In the genomic region with DNA sequence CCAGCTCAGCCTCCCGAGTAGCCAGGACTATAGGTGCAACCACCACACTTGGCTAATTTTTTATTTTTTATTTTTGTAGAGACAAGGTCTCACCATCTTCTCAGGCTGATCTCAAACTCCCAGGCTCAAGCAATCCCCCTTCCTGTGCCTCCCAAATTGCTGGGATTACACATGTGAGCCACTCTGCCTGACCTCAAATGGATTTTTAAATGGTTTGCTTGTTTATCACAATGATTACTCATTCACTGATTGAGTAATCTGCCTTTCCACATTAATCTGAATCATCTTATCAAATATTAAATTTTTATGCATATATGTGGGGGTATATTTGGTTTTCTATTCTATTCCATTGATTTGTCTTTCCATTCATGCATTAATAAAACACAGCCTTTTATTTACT, we compare ENCODE assay signal across 11 cellular contexts. TPM values are rescaled to one million over a fixed set of nuclear protein-coding genes. Genes with fewer than 3 reads are reported as not detected.
DNase-seq lines count a peak whose midpoint lies in the region; ATAC-seq and TF ChIP-seq lines count a peak whose summit lies in the region.
"Had no signal": no experiment of that assay in that cellular context is flagged by ENCODE, and none has a peak within 500 bp of the region (broad histone marks: within the 10 kb centered on the region; RNA-seq: fewer than 3 reads in every experiment).

No MANE protein-coding gene starts in this region.

- BruUV-seq in PC-9 (replicated peaks; lab: Mats Ljungman, UMichigan), result no TSS peak

- CTCF ChIA-PET in PC-9 (lab: Charles Lee), result no interaction called here

- H3K27me3 ChIP-seq in GM23248 (replicated peaks; ENCODE audit: insufficient read depth) (no peaks in the 10 kb centered on the region), PC-9 (ENCODE audit: insufficient read depth, low read depth) (no peaks in the 10 kb centered on the region), fibroblast of lung (ENCODE audit: control insufficient read depth, insufficient read depth, low read length) (no peaks in the 10 kb centered on the region)

- intact Hi-C loops in PC-9 (cut with micrococcal nuclease; ENCODE audit: unreplicated experiment), result no loop called here

- H3K9me2 ChIP-seq in GM23248 (ENCODE audit: insufficient read depth) (no peaks in the 10 kb centered on the region), PC-9 (ENCODE audit: insufficient read depth) (no peaks in the 10 kb centered on the region)

- TF ChIP-seq CTCF in PC-9 (conservative IDR thresholded peaks at IDR 0.05) (no peak), fibroblast of lung (conservative IDR thresholded peaks at IDR 0.05 in 1 of 2, IDR thresholded peaks at IDR 0.05 in 1 of 2; ENCODE audit: low read depth in 1 of 2, low read length in 2 of 2) (no peak)

- H3K9ac ChIP-seq in GM23248 (peak overlapping the region; percentile 8; the same call in 1 of the 2 replicates), fibroblast of lung (ENCODE audit: insufficient read depth, low read length) (no peak overlapping the region)

- no peak for ATAC-seq in HG02798 (IDR thresholded peaks at IDR 0.05; ENCODE audit: poor library complexity, unreplicated experiment)
- ATAC-seq: stimulated activated naive CD8-positive, alpha-beta T cell treated with anti-CD3 and anti-CD28 coated beads, Interleukin-15, amount 100 ng/mL, for 72 hours had no signal

- H3F3A ChIP-seq in GM23248 (ENCODE audit: insufficient read depth) (peaks cover 34% of the 10 kb centered on the region), PC-9 (ENCODE audit: insufficient read depth, low read depth) (peaks cover 4% of the 10 kb centered on the region)

- peak; percentile 86 for DNase-seq in GM23248
- DNase-seq in PC-9, result peak in 1 of 2 experiments; percentile 63
- peak; percentile 60 to 79 for DNase-seq in fibroblast of lung (ENCODE audit: low read depth in 2 of 2)
- peak; percentile 72 for DNase-seq in stromal cell of bone marrow (ENCODE audit: low read depth)
- DNase-seq in cortex of kidney (lab: John Stamatoyannopoulos, UW), result no peak
- no peak for DNase-seq in midbrain (lab: John Stamatoyannopoulos, UW)
- DNase-seq: Calu3; stimulated activated naive CD8-positive, alpha-beta T cell treated with anti-CD3 and anti-CD28 coated beads, Interleukin-15, amount 100 ng/mL, for 72 hours had no signal

- H4K20me1 ChIP-seq in GM23248 (ENCODE audit: insufficient read depth) (no peaks in the 10 kb centered on the region), PC-9 (ENCODE audit: insufficient read depth) (no peaks in the 10 kb centered on the region), fibroblast of lung (ENCODE audit: control insufficient read depth, extremely low read depth, insufficient read depth, low read length) (no peaks in the 10 kb centered on the region)

- H3K27ac ChIP-seq in GM23248, result peak overlapping the region; percentile 63
- H3K27ac ChIP-seq in PC-9, result 0 out of 2 replicates have a peak overlapping the region, but pooled peaks have one; percentile 13
- H3K27ac ChIP-seq in fibroblast of lung (ENCODE audit: insufficient read depth, low read length), result peak overlapping the region; percentile 51
- H3K27ac ChIP-seq: skin epidermis had no signal

- no peaks in the 10 kb centered on the region for H3K36me3 ChIP-seq in GM23248 (ENCODE audit: low read depth)
- H3K36me3 ChIP-seq in PC-9 (ENCODE audit: low read depth), result no peaks in the 10 kb centered on the region
- H3K36me3 ChIP-seq in fibroblast of lung (ENCODE audit: control insufficient read depth, insufficient read depth, low read length), result no peaks in the 10 kb centered on the region

- POLR2A ChIA-PET in PC-9 (lab: Charles Lee; ENCODE audit: unreplicated experiment), result no interaction called here

- H3K4me3 ChIP-seq in GM23248, result peak overlapping the region; percentile 24; the same call in 1 of the 2 replicates
- no peak overlapping the region for H3K4me3 ChIP-seq in PC-9
- H3K4me3 ChIP-seq in fibroblast of lung (replicated peaks in 1 of 4; ENCODE audit: control extremely low read depth in 1 of 4, insufficient read depth in 1 of 4, low read depth in 3 of 4, low read length in 4 of 4), result no peak overlapping the region
- H3K4me3 ChIP-seq: lung, skin epidermis had no signal

- WGBS in GM23248 (ENCODE audit: low coverage in 1 of 2, low lambda C conversion rate in 2 of 2, missing lambda C conversion rate in 2 of 2), 2 experiments, result 24 to 27% methylated on average over 1 of the region's 1 CpG

- in situ Hi-C loops in GM23248 (cut with MboI), result no loop called here

- peaks cover 30% of the 10 kb centered on the region for H3K4me1 ChIP-seq in GM23248 (ENCODE audit: insufficient read depth)
- H3K4me1 ChIP-seq in PC-9 (replicated peaks; ENCODE audit: insufficient read depth), result peaks cover 4% of the 10 kb centered on the region; the same call in 1 of the 2 replicates
- peaks cover 9% of the 10 kb centered on the region for H3K4me1 ChIP-seq in fibroblast of lung (ENCODE audit: control insufficient read depth, extremely low read depth, insufficient read depth, low read length)

- H3K79me2 ChIP-seq in GM23248 (ENCODE audit: insufficient read depth) (no peaks in the 10 kb centered on the region), PC-9 (ENCODE audit: low read depth) (no peaks in the 10 kb centered on the region), fibroblast of lung (ENCODE audit: control insufficient read depth, insufficient read depth, low read length) (no peaks in the 10 kb centered on the region)

- H2AFZ ChIP-seq in GM23248 (no peak overlapping the region), PC-9 (no peak overlapping the region), fibroblast of lung (ENCODE audit: low read length) (no peak overlapping the region)

- H3K4me2 ChIP-seq in GM23248 (ENCODE audit: unreplicated experiment) (peak overlapping the region; percentile 67), PC-9 (no peak overlapping the region), fibroblast of lung (ENCODE audit: extremely low read depth, insufficient read depth, low read length) (no peak overlapping the region)

- H3K9me3 ChIP-seq in GM23248 (ENCODE audit: low read depth), result no peaks in the 10 kb centered on the region
- no peaks in the 10 kb centered on the region for H3K9me3 ChIP-seq in PC-9 (ENCODE audit: insufficient read depth, low read depth)
- no peaks in the 10 kb centered on the region for H3K9me3 ChIP-seq in fibroblast of lung (ENCODE audit: control insufficient read depth, insufficient read depth, low read depth, low read length)

RNA-seq across cellular contexts. Expression of a gene that starts 9.4 kb away (rescaled TPM):
- not detected in 2 replicates for total RNA-seq in GM23248 (2014; rRNA removed; shearing (Covaris generic))
- polyA plus RNA-seq in GM23248 (2016; fragmentation: Nextera tagmentation; extraction: Ambion mirVana) (not detected in 2 replicates), fibroblast of lung (0.12 and 0.19 TPM in 2 replicates)
- total RNA-seq in PC-9 (2021) (1.1 TPM in 1 of 2 replicates, not detected in the other), fibroblast of lung (not detected in 2 replicates)
- polyA plus RNA-seq in fibroblast of lung (2012), result not detected in 2 replicates
- polyA minus RNA-seq in fibroblast of lung (ENCODE audit: low replicate concordance), result not detected in 2 replicates
- total RNA-seq: Calu3, lung had no signal

RNA-seq across cellular contexts. Expression of a gene that starts 28.3 kb away (rescaled TPM):
- total RNA-seq in GM23248 (2014; rRNA removed; shearing (Covaris generic)), result 0.13 and 1.1 TPM in 2 replicates
- polyA plus RNA-seq in GM23248 (2016; fragmentation: Nextera tagmentation; extraction: Ambion mirVana), result 2.9 and 3.8 TPM in 2 replicates
- total RNA-seq in PC-9 (2021), result 14.3 and 16.2 TPM in 2 replicates
- total RNA-seq in fibroblast of lung, result 5.1 and 5.6 TPM in 2 replicates
- 5.3 and 7.0 TPM in 2 replicates for polyA plus RNA-seq in fibroblast of lung
- 4.6 and 6.6 TPM in 2 replicates for polyA plus RNA-seq in fibroblast of lung (2012)
- polyA minus RNA-seq in fibroblast of lung (ENCODE audit: low replicate concordance), result 11.7 and 13.4 TPM in 2 replicates

Comparison
In these comparisons a context has a peak if more than half of its experiments do, and no peak if none do; other contexts are left out.
1. DNase-seq: peak in GM23248 (single experiment), fibroblast of lung (2 of 2) and stromal cell of bone marrow (single experiment); none in cortex of kidney (single experiment) and midbrain (single experiment).
2. H3K27ac ChIP-seq: peak in every context shown above with its lines; median percentile 63 in GM23248; 51 in fibroblast of lung; 13 in PC-9.